17 cellular contexts compared by ENCODE assay signal in the genomic region with DNA sequence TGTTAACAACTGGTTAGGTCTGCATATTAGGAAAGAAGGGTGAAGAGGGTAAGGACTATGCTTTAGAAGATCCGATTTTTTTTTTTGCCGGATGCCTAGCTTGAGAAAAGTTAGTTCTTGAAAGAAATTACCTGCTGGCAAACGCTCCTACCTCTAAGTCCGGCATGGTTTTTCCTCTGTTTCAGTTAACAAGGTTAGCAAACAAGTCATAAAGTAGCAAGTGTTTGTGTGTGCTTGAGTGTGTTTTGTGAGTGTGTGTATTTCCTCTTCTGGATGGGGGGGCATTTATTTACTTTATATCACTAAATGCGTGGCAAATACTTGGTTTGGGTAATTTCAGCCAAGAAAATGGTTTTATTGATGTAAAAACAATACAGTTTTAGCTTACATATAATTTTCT.
DNase-seq lines count a peak whose midpoint lies in the region; ATAC-seq and TF ChIP-seq lines count a peak whose summit lies in the region.
"Had no signal": no experiment of that assay in that cellular context is flagged by ENCODE, and none has a peak within 500 bp of the region (broad histone marks: within the 10 kb centered on the region; RNA-seq: fewer than 3 reads in every experiment).

No MANE protein-coding gene starts in this region.

- TF ChIP-seq CTCF in cardiac muscle cell (IDR thresholded peaks at IDR 0.05; ENCODE audit: low read depth, low read length) (no peak), heart left ventricle (IDR thresholded peaks at IDR 0.05) (no peak), gastroesophageal sphincter (IDR thresholded peaks at IDR 0.05) (no peak), osteoblast (IDR thresholded peaks at IDR 0.05; ENCODE audit: extremely low read depth, low read depth, low read length) (no peak), WERI-Rb-1 (IDR thresholded peaks at IDR 0.05; ENCODE audit: low read depth, low read length) (no peak)

- H3K4me3 ChIP-seq in cardiac muscle cell (no peak overlapping the region), heart left ventricle (no peak overlapping the region), gastroesophageal sphincter (no peak overlapping the region), osteoblast (ENCODE audit: insufficient read depth, low read length) (no peak overlapping the region), WERI-Rb-1 (ENCODE audit: low read depth, low read length) (no peak overlapping the region)
- H3K4me3 ChIP-seq: HAP-1 had no signal

- no peak for ATAC-seq in heart left ventricle
- no peak for ATAC-seq in gastroesophageal sphincter
- no peak for ATAC-seq in HG03565 (IDR thresholded peaks at IDR 0.05; ENCODE audit: unreplicated experiment)

- H3K4me2 ChIP-seq in osteoblast (ENCODE audit: insufficient read depth, low read length), result no peak overlapping the region
- H3K4me2 ChIP-seq: KMS-11 had no signal

- no peaks in the 10 kb centered on the region for H4K20me1 ChIP-seq in osteoblast (ENCODE audit: insufficient read depth, low read length)

- H3K9me3 ChIP-seq in cardiac muscle cell (ENCODE audit: low read depth) (no peaks in the 10 kb centered on the region), heart left ventricle (no peaks in the 10 kb centered on the region), gastroesophageal sphincter (no peaks in the 10 kb centered on the region), osteoblast (ENCODE audit: low read depth, low read length) (no peaks in the 10 kb centered on the region), WERI-Rb-1 (ENCODE audit: severe bottlenecking) (no peaks in the 10 kb centered on the region)
- H3K9me3 ChIP-seq: HAP-1 had no signal

- TF ChIP-seq POLR2A in heart left ventricle (IDR thresholded peaks at IDR 0.05), result no peak
- TF ChIP-seq POLR2A in gastroesophageal sphincter (IDR thresholded peaks at IDR 0.05), result no peak

- H3K27ac ChIP-seq in cardiac muscle cell (peak overlapping the region; percentile 5), heart left ventricle (no peak overlapping the region), gastroesophageal sphincter (peak overlapping the region in 3 of 4 donors; percentile 20 to 45 (median 35)), osteoblast (ENCODE audit: low read depth, low read length) (peak overlapping the region; percentile 24), WERI-Rb-1 (no peak overlapping the region)
- H3K27ac ChIP-seq: KMS-11 had no signal

- H2AFZ ChIP-seq in osteoblast (ENCODE audit: low read length), result peak overlapping the region; percentile 68

- WGBS in heart left ventricle, 4 donors, result 82 to 89% (median 87%) methylated on average over 5 of the region's 5 CpGs
- 78 to 88% methylated on average over 4 to 5 of the region's 5 CpGs for WGBS in gastroesophageal sphincter (ENCODE audit: low coverage in 1 of 2), 2 donors

- H3K79me2 ChIP-seq in osteoblast (ENCODE audit: insufficient read depth, low read length), result no peaks in the 10 kb centered on the region

- DNase-seq in cardiac muscle cell (ENCODE audit: low read depth in 1 of 2, low spot score in 1 of 2) (no peak), heart left ventricle (no peak), osteoblast (ENCODE audit: insufficient read length, low spot score, missing footprints) (no peak), NOMO-1 treated with dmso at 0.1 percent for 144 hours (lab: John Stamatoyannopoulos, UW; ENCODE audit: unreplicated experiment) (no peak), WERI-Rb-1 (no peak), NCI-H1436 treated with DMSO at 0.1 percent for 48 hours (lab: John Stamatoyannopoulos, UW) (no peak)
- DNase-seq: 8988T, MV-4-11, NCI-H2081 treated with DMSO at 0.1 percent for 48 hours, NCI-H510A, NCI-H748 treated with DMSO at 0.1 percent for 48 hours, OCI-M1, RPMI8226 had no signal

- intact Hi-C loops in heart left ventricle (cut with DNase I), result loop anchor here in 5 of 10 donors (2.0 to 10.0 kb wide), 8 partner anchors 272 to 1402 kb away; no protein-coding TSS in a partner anchor

- H3K36me3 ChIP-seq in cardiac muscle cell, result no peaks in the 10 kb centered on the region
- no peaks in the 10 kb centered on the region for H3K36me3 ChIP-seq in heart left ventricle
- no peaks in the 10 kb centered on the region for H3K36me3 ChIP-seq in gastroesophageal sphincter
- H3K36me3 ChIP-seq in osteoblast (ENCODE audit: insufficient read depth, low read length), result no peaks in the 10 kb centered on the region
- H3K36me3 ChIP-seq in WERI-Rb-1, result no peaks in the 10 kb centered on the region
- H3K36me3 ChIP-seq: HAP-1 had no signal

- peaks cover 15% of the 10 kb centered on the region for H3K4me1 ChIP-seq in cardiac muscle cell (ENCODE audit: low read depth)
- H3K4me1 ChIP-seq in heart left ventricle, result peaks cover 0 to 4% (median 0%) of the 10 kb centered on the region in 12 donors
- peaks cover 4 to 23% (median 5%) of the 10 kb centered on the region in 3 donors for H3K4me1 ChIP-seq in gastroesophageal sphincter
- peaks cover 10% of the 10 kb centered on the region for H3K4me1 ChIP-seq in osteoblast (ENCODE audit: insufficient read depth, low read length)
- H3K4me1 ChIP-seq: HAP-1 had no signal

- H3K27me3 ChIP-seq in cardiac muscle cell, result no peaks in the 10 kb centered on the region
- no peaks in the 10 kb centered on the region for H3K27me3 ChIP-seq in heart left ventricle
- no peaks in the 10 kb centered on the region for H3K27me3 ChIP-seq in gastroesophageal sphincter
- no peaks in the 10 kb centered on the region for H3K27me3 ChIP-seq in osteoblast (ENCODE audit: insufficient read depth, low read length)
- no peaks in the 10 kb centered on the region for H3K27me3 ChIP-seq in WERI-Rb-1 (ENCODE audit: insufficient read depth, low read depth, severe bottlenecking)

- no peak for TF ChIP-seq EP300 in gastroesophageal sphincter (IDR thresholded peaks at IDR 0.05)

Comparison
In these comparisons a context has a peak if more than half of its experiments do, and no peak if none do; other contexts are left out.
1. H3K27ac ChIP-seq: peak in cardiac muscle cell (single experiment), gastroesophageal sphincter (3 of 4) and osteoblast (single experiment); none in heart left ventricle (0 of 12) and WERI-Rb-1 (single experiment).